32 cellular contexts compared by ENCODE assay signal in genomic region chr6:13103169-13103568, GRCh38.
"Had no signal": no experiment of that assay in that cellular context is flagged by ENCODE, and none has a peak within 500 bp of the region (broad histone marks: within the 10 kb centered on the region; RNA-seq: fewer than 3 reads in every experiment).

No MANE protein-coding gene starts in this region.

- H3K9me3 ChIP-seq: adrenal gland, body of pancreas, breast epithelium had no signal

- H3K4me3 ChIP-seq: adrenal gland, body of pancreas, breast epithelium had no signal

- FAIRE-seq: astrocyte, TTC549 had no signal

- H3K27me3 ChIP-seq: adrenal gland, body of pancreas, brain microvascular endothelial cell, breast epithelium had no signal

- H3K4me1 ChIP-seq: adrenal gland, breast epithelium had no signal

- ATAC-seq: activated CD8-positive, alpha-beta T cell treated with anti-CD3 and anti-CD28 coated beads for 36 hours; activated naive CD4-positive, alpha-beta T cell treated with anti-CD3 and anti-CD28 coated beads, Interleukin-2, amount 50 U/mL, for 72 hours; activated T-cell treated with anti-CD3 and anti-CD28 coated beads, Interleukin-2, amount 50 U/mL, for 4 hours; activated T-cell treated with anti-CD3 and anti-CD28 coated beads, Interleukin-2, amount 50 U/mL, for 72 hours; activated T-helper 17 cell treated with anti-CD3 and anti-CD28 coated beads, Interleukin-2, amount 50 U/mL, for 72 hours; body of pancreas had no signal

- H3K36me3 ChIP-seq: adrenal gland, brain microvascular endothelial cell, breast epithelium had no signal

- DNase-seq: activated B cell treated with CpG ODN at 0.5 μM for 24 hours; activated CD4-positive, alpha-beta memory T cell treated with anti-CD3 and anti-CD28 coated beads for 36 hours; activated CD4-positive, alpha-beta T cell treated with anti-CD3 and anti-CD28 coated beads for 4 hours; activated CD4-positive, alpha-beta T cell treated with anti-CD3 and anti-CD28 coated beads, Interleukin-2, amount 50 U/mL, for 1 hour; activated CD4-positive, alpha-beta T cell treated with anti-CD3 and anti-CD28 coated beads, Interleukin-2, amount 50 U/mL, for 4 hours; activated CD4-positive, CD25-positive, alpha-beta regulatory T cell treated with anti-CD3 and anti-CD28 coated beads, Interleukin-2, amount 50 U/mL, for 72 hours; activated CD8-positive, alpha-beta memory T cell treated with anti-CD3 and anti-CD28 coated beads, Interleukin-2, amount 50 U/mL, for 4 hours; activated CD8-positive, alpha-beta T cell treated with anti-CD3 and anti-CD28 coated beads for 36 hours; activated effector memory CD4-positive, alpha-beta T cell treated with anti-CD3 and anti-CD28 coated beads, Interleukin-2, amount 50 U/mL, for 16 hours; activated gamma-delta T cell treated with Interleukin-2 at 50 U/mL for 16 hours; activated naive CD4-positive, alpha-beta T cell; activated naive CD4-positive, alpha-beta T cell treated with anti-CD3 and anti-CD28 coated beads for 36 hours; activated naive CD4-positive, alpha-beta T cell treated with anti-CD3 and anti-CD28 coated beads, Interleukin-2, amount 50 U/mL, for 16 hours; activated naive CD8-positive, alpha-beta T cell treated with anti-CD3 and anti-CD28 coated beads for 36 hours; activated T-cell treated with anti-CD3 and anti-CD28 coated beads for 4 hours; activated T-cell treated with anti-CD3 and anti-CD28 coated beads, Interleukin-2, amount 50 U/mL, for 1 hour; activated T-cell treated with anti-CD3 and anti-CD28 coated beads, Interleukin-2, amount 50 U/mL, for 4 hours; activated T-cell treated with anti-CD3 and anti-CD28 coated beads, Interleukin-2, amount 50 U/mL, for 72 hours; adrenal gland; amniotic stem cell; aorta; body of pancreas; brain microvascular endothelial cell; central memory CD4-positive, alpha-beta T cell; T-helper 2 cell; T-helper 9 cell had no signal

- H3K27ac ChIP-seq: adrenal gland, brain microvascular endothelial cell, breast epithelium, VCaP had no signal
